In the genomic region with DNA sequence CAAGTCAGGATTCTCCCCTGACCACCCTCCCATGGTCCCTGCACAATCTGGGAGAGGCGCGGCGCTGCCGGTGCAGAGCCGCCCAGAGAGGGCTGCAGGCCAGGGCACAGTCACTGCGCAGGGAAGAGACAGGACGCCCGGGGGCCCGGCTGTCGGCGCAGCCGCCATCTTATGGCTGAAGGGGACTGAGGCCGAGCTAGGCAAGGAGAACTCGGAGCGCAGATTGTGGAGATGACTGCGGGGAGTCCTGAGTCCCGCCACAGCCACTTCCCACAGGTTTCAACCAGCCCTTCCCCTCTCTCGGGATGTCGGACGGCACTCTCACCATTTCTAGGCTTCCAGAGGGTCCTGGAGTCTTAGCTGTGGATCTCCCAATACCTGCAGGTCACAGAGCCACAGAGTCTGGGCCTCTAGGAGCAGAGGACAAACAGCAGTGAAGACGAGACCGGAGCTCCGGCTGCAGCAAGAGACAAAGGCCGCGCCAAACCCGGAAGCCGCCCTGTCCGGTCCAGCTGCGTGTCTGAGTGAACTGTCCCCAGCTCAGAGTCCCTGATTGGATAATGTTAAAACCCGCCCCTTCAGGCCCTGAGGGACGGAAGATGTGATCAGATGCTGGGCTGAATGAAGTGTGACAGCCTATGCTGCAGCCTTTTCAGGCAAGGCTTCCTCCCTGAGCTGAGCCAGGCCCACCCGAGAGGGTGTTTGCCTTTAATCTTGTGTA, we compare ENCODE assay signal across 8 cellular contexts. TPM values are rescaled to one million over a fixed set of nuclear protein-coding genes. Genes with fewer than 3 reads are reported as not detected.
DNase-seq lines count a peak whose midpoint lies in the region; ATAC-seq and TF ChIP-seq lines count a peak whose summit lies in the region.

Gene ZNF708, minus strand, starts transcription at position 526 of the 721 bp plus-strand sequence. Its CDS starts 198 bp downstream, at position 328.

- H3K36me3 Mint-ChIP-seq in Calu3 (ENCODE audit: insufficient read depth, unreplicated experiment): peaks cover 18% of the 10 kb centered on the region

- peak within 1 kb of the TSS; percentile 91 for H3K4me3 Mint-ChIP-seq in Calu3 (ENCODE audit: low read depth, unreplicated experiment)

- no peaks in the 10 kb centered on the region for H3K4me1 Mint-ChIP-seq in Calu3 (ENCODE audit: low read depth, unreplicated experiment)

- H3K27me3 Mint-ChIP-seq in Calu3 (ENCODE audit: unreplicated experiment): no peaks in the 10 kb centered on the region

- peak; percentile 78 for DNase-seq in Calu3
- DNase-seq in OCI-M1 (lab: John Stamatoyannopoulos, UW): peak; percentile 99
- DNase-seq in activated T-cell treated with anti-CD3 and anti-CD28 coated beads for 24 hours (ENCODE audit: low read depth): peak; percentile 76
- DNase-seq in epithelial cell of prostate (ENCODE audit: low read depth, low spot score): peak; percentile 50
- peak; percentile 92 for DNase-seq in mucosa of gallbladder (ENCODE audit: low spot score)
- peak; percentile 50 to 62 for DNase-seq in stimulated activated CD8-positive, alpha-beta memory T cell treated with anti-CD3 and anti-CD28 coated beads, Interleukin-4, amount 100 ng/mL, for 4 hours (ENCODE audit: low read depth in 2 of 2, low spot score in 1 of 2)

- H3K27ac Mint-ChIP-seq in Calu3 (ENCODE audit: unreplicated experiment): peak within 1 kb of the TSS; percentile 86

- under 1% methylated on average over 31 of the region's 32 CpGs for WGBS in HUES64

- H3K27ac ChIP-seq in HUES64 (ENCODE audit: low read depth, low read length) (peak within 1 kb of the TSS; percentile 98), epithelial cell of prostate (peak within 1 kb of the TSS; percentile 87)

- H3K36me3 ChIP-seq in HUES64 (ENCODE audit: insufficient read depth, low read length): peaks cover 23% of the 10 kb centered on the region

- peak within 1 kb of the TSS; percentile 99 for H3K4me3 ChIP-seq in HUES64 (ENCODE audit: low read length)

- no peaks in the 10 kb centered on the region for H3K27me3 ChIP-seq in HUES64 (ENCODE audit: insufficient read depth, low read length)

- CTCF ChIA-PET in Calu3 (lab: Charles Lee): interaction anchor here (0.8 kb wide), 1 partner anchor 68 kb away, joined by 3 read pairs; the partner anchor contains the start of gene ZNF493

- no TSS peak for BruUV-seq in Calu3 (replicated peaks; lab: Mats Ljungman, UMichigan)

- H3K9me3 Mint-ChIP-seq in Calu3 (ENCODE audit: low read depth, unreplicated experiment): peaks cover 2% of the 10 kb centered on the region

- intact Hi-C loops in Calu3 (cut with micrococcal nuclease; ENCODE audit: unreplicated experiment): no loop called here

- H3K9ac ChIP-seq in HUES64 (ENCODE audit: low read depth, low read length): peak within 1 kb of the TSS; percentile 99

- peaks cover 11% of the 10 kb centered on the region; the same call in 1 of the 2 replicates for H3K9me3 ChIP-seq in HUES64 (ENCODE audit: insufficient read depth, low read depth, low read length)

- H3K4me1 ChIP-seq in HUES64 (ENCODE audit: insufficient read depth, low read length): no peaks in the 10 kb centered on the region

- ATAC-seq in GM21447 (IDR thresholded peaks at IDR 0.05; ENCODE audit: unreplicated experiment): peak; percentile 100

- no peak for TF ChIP-seq CTCF in Calu3 (IDR thresholded peaks at IDR 0.05; ENCODE audit: unreplicated experiment)

RNA-seq across cellular contexts. Expression of gene ZNF708, which starts in this region (rescaled TPM):
- total RNA-seq in Calu3 (2022) (4.9 and 6.0 TPM in 2 replicates), mucosa of gallbladder (13.0 TPM)
- 19.7 TPM for polyA plus RNA-seq in HUES64 (2013, experiment 1 of 2)
- 23.5 TPM for polyA plus RNA-seq in HUES64 (2013, experiment 2 of 2)

Comparison
In these comparisons a context has a peak if more than half of its experiments do, and no peak if none do; other contexts are left out.
1. Peak in every context shown above with its lines: DNase-seq, ATAC-seq, H3K4me3 ChIP-seq and H3K27ac ChIP-seq.